11 cellular contexts compared by ENCODE assay signal in genomic region chrX:5113128-5113527, GRCh38.
DNase-seq lines count a peak whose midpoint lies in the region; ATAC-seq and TF ChIP-seq lines count a peak whose summit lies in the region.
"Had no signal": no experiment of that assay in that cellular context is flagged by ENCODE, and none has a peak within 500 bp of the region (broad histone marks: within the 10 kb centered on the region; RNA-seq: fewer than 3 reads in every experiment).

No MANE protein-coding gene starts in this region.

- H3K4me3 ChIP-seq in RWPE2 (ENCODE audit: severe bottlenecking), result no peak overlapping the region
- H3K4me3 ChIP-seq: mucosa of descending colon had no signal

- intact Hi-C loops in activated CD4-positive, alpha-beta T cell treated with anti-CD3 and anti-CD28 coated beads for 36 hours (cut with DNase I, micrococcal nuclease), result loop anchor here (2.0 to 10.0 kb wide), 2 partner anchors 564 to 568 kb away; no protein-coding TSS in a partner anchor

- peak; percentile 60 for TF ChIP-seq CTCF in RWPE2 (IDR thresholded peaks at IDR 0.05; ENCODE audit: poor library complexity, severe bottlenecking)

- no peak overlapping the region for H3K27ac Mint-ChIP-seq in activated CD4-positive, alpha-beta T cell treated with anti-CD3 and anti-CD28 coated beads for 36 hours
- H3K27ac Mint-ChIP-seq in activated naive CD4-positive, alpha-beta T cell treated with anti-CD3 and anti-CD28 coated beads, Interleukin-2, amount 50 U/mL, for 72 hours, result no peak overlapping the region
- H3K27ac Mint-ChIP-seq: activated CD4-positive, alpha-beta T cell treated with anti-CD3 and anti-CD28 coated beads, Interleukin-2, amount 10 ng/mL, durations not matched to agents 7 days and 5 days; IgD-negative memory B cell had no signal

- H3K36me3 ChIP-seq in RWPE2 (ENCODE audit: low read depth), result no peaks in the 10 kb centered on the region

- no peaks in the 10 kb centered on the region for H3K27me3 ChIP-seq in RWPE2 (ENCODE audit: insufficient read depth, poor library complexity, severe bottlenecking)

- DNase-seq in AML-193 (lab: John Stamatoyannopoulos, UW) (peak; percentile 4 to 15), RWPE2 (ENCODE audit: low spot score) (no peak), iPS-NIHi7 (ENCODE audit: extremely low spot score) (peak; percentile 19), NCI-H1694 (lab: John Stamatoyannopoulos, UW) (no peak)
- DNase-seq in activated CD4-positive, alpha-beta T cell treated with anti-CD3 and anti-CD28 coated beads for 36 hours, result no peak
- no peak for DNase-seq in activated naive CD4-positive, alpha-beta T cell treated with anti-CD3 and anti-CD28 coated beads, Interleukin-2, amount 50 U/mL, for 72 hours (ENCODE audit: low spot score in 2 of 2)
- DNase-seq: activated CD4-positive, alpha-beta T cell treated with anti-CD3 and anti-CD28 coated beads, Interleukin-2, amount 10 ng/mL, durations not matched to agents 7 days and 5 days; mucosa of descending colon had no signal

- no peaks in the 10 kb centered on the region for H3K9me3 Mint-ChIP-seq in activated CD4-positive, alpha-beta T cell treated with anti-CD3 and anti-CD28 coated beads for 36 hours (ENCODE audit: low read depth)
- no peaks in the 10 kb centered on the region for H3K9me3 Mint-ChIP-seq in activated naive CD4-positive, alpha-beta T cell treated with anti-CD3 and anti-CD28 coated beads, Interleukin-2, amount 50 U/mL, for 72 hours
- H3K9me3 Mint-ChIP-seq: activated CD4-positive, alpha-beta T cell treated with anti-CD3 and anti-CD28 coated beads, Interleukin-2, amount 10 ng/mL, durations not matched to agents 7 days and 5 days had no signal

- no peaks in the 10 kb centered on the region for H3K4me1 ChIP-seq in RWPE2 (ENCODE audit: insufficient read depth, poor library complexity, severe bottlenecking)

- no peaks in the 10 kb centered on the region for H3K27me3 Mint-ChIP-seq in activated CD4-positive, alpha-beta T cell treated with anti-CD3 and anti-CD28 coated beads for 36 hours
- H3K27me3 Mint-ChIP-seq: activated CD4-positive, alpha-beta T cell treated with anti-CD3 and anti-CD28 coated beads, Interleukin-2, amount 10 ng/mL, durations not matched to agents 7 days and 5 days; IgD-negative memory B cell had no signal

- H3K4me3 Mint-ChIP-seq in activated CD4-positive, alpha-beta T cell treated with anti-CD3 and anti-CD28 coated beads for 36 hours, result no peak overlapping the region
- H3K4me3 Mint-ChIP-seq: activated CD4-positive, alpha-beta T cell treated with anti-CD3 and anti-CD28 coated beads, Interleukin-2, amount 10 ng/mL, durations not matched to agents 7 days and 5 days; IgD-negative memory B cell had no signal

- H3K9me3 ChIP-seq in RWPE2 (ENCODE audit: severe bottlenecking), result no peaks in the 10 kb centered on the region
- H3K9me3 ChIP-seq: mucosa of descending colon had no signal

- no peaks in the 10 kb centered on the region for H3K36me3 Mint-ChIP-seq in activated CD4-positive, alpha-beta T cell treated with anti-CD3 and anti-CD28 coated beads for 36 hours (ENCODE audit: low read depth)
- no peaks in the 10 kb centered on the region for H3K36me3 Mint-ChIP-seq in activated naive CD4-positive, alpha-beta T cell treated with anti-CD3 and anti-CD28 coated beads, Interleukin-2, amount 50 U/mL, for 72 hours
- H3K36me3 Mint-ChIP-seq: IgD-negative memory B cell had no signal

- H3K27ac ChIP-seq in RWPE2 (ENCODE audit: poor library complexity, severe bottlenecking), result no peak overlapping the region

- POLR2A ChIA-PET in activated CD4-positive, alpha-beta T cell treated with anti-CD3 and anti-CD28 coated beads for 36 hours (lab: Charles Lee), result no interaction called here

- H3K4me1 Mint-ChIP-seq in activated CD4-positive, alpha-beta T cell treated with anti-CD3 and anti-CD28 coated beads for 36 hours, result no peaks in the 10 kb centered on the region
- H3K4me1 Mint-ChIP-seq: activated CD4-positive, alpha-beta T cell treated with anti-CD3 and anti-CD28 coated beads, Interleukin-2, amount 10 ng/mL, durations not matched to agents 7 days and 5 days; IgD-negative memory B cell had no signal

- CTCF ChIA-PET in activated CD4-positive, alpha-beta T cell treated with anti-CD3 and anti-CD28 coated beads for 36 hours (lab: Charles Lee), result interaction anchor here (0.7 kb wide), 1 partner anchor 157 kb away, joined by 3 read pairs; no protein-coding TSS in a partner anchor

- peak; percentile 61 for ATAC-seq in HG02870 (IDR thresholded peaks at IDR 0.05; ENCODE audit: unreplicated experiment)
- ATAC-seq in RWPE2 (ENCODE audit: low read depth), result no peak
- ATAC-seq in activated CD4-positive, alpha-beta T cell treated with anti-CD3 and anti-CD28 coated beads for 36 hours, result no peak
- no peak for ATAC-seq in HG02973 (IDR thresholded peaks at IDR 0.05; ENCODE audit: unreplicated experiment)
- ATAC-seq in activated naive CD4-positive, alpha-beta T cell treated with anti-CD3 and anti-CD28 coated beads, Interleukin-2, amount 50 U/mL, for 72 hours, result no peak
- ATAC-seq: mucosa of descending colon had no signal

Comparison
In these comparisons a context has a peak if more than half of its experiments do, and no peak if none do; other contexts are left out.
1. DNase-seq: peak in AML-193 (2 of 2) and iPS-NIHi7 (single experiment); none in RWPE2 (single experiment), activated CD4-positive, alpha-beta T cell treated with anti-CD3 and anti-CD28 coated beads for 36 hours (single experiment), NCI-H1694 (single experiment) and activated naive CD4-positive, alpha-beta T cell treated with anti-CD3 and anti-CD28 coated beads, Interleukin-2, amount 50 U/mL, for 72 hours (0 of 2).